ENCODE assay signal across 16 cellular contexts in genomic region chr4:54588404-54588803, GRCh38.
DNase-seq lines count a peak whose midpoint lies in the region; FAIRE-seq and TF ChIP-seq lines count a peak whose summit lies in the region.
"Had no signal": no experiment of that assay in that cellular context is flagged by ENCODE, and none has a peak within 500 bp of the region (broad histone marks: within the 10 kb centered on the region; RNA-seq: fewer than 3 reads in every experiment).

No MANE protein-coding gene starts in this region.

- intact Hi-C loops in mammary epithelial cell (cut with micrococcal nuclease): no loop called here
- intact Hi-C loops in MCF 10A (cut with micrococcal nuclease): no loop called here

- no peak overlapping the region for H3K4me3 Mint-ChIP-seq in MCF 10A (ENCODE audit: unreplicated experiment)
- H3K4me3 Mint-ChIP-seq: H9 had no signal

- 45% methylated on average over 4 of the region's 4 CpGs for WGBS in mammary epithelial cell (ENCODE audit: low coverage, missing lambda C conversion rate)
- 51% methylated on average over 4 of the region's 4 CpGs for WGBS in hepatocyte (ENCODE audit: low lambda C conversion rate, missing lambda C conversion rate)

- H3K4me1 ChIP-seq in mammary epithelial cell (ENCODE audit: insufficient read depth, low read length) (peaks cover 20% of the 10 kb centered on the region), hepatocyte (ENCODE audit: insufficient read depth) (peaks cover 14% of the 10 kb centered on the region)
- H3K4me1 ChIP-seq: BLaER1 treated with 17β-estradiol and CSF1 and Interleukin-3, amounts not matched to agents 10 nM and 100 nM had no signal

- H4K20me1 ChIP-seq in mammary epithelial cell (ENCODE audit: insufficient read depth, low read length): no peaks in the 10 kb centered on the region
- H4K20me1 ChIP-seq in hepatocyte (ENCODE audit: insufficient read depth, poor library complexity, severe bottlenecking): no peaks in the 10 kb centered on the region
- H4K20me1 ChIP-seq: BLaER1 treated with 17β-estradiol and CSF1 and Interleukin-3, amounts not matched to agents 10 nM and 100 nM had no signal

- no peaks in the 10 kb centered on the region for H3K27me3 Mint-ChIP-seq in MCF 10A (ENCODE audit: insufficient read depth, unreplicated experiment)

- H3K36me3 ChIP-seq in mammary epithelial cell (ENCODE audit: insufficient read depth, low read length): no peaks in the 10 kb centered on the region
- H3K36me3 ChIP-seq in hepatocyte (replicated peaks; ENCODE audit: insufficient read depth, low read depth): no peaks in the 10 kb centered on the region
- H3K36me3 ChIP-seq: BLaER1 treated with 17β-estradiol and CSF1 and Interleukin-3, amounts not matched to agents 10 nM and 100 nM had no signal

- H3K4me3 ChIP-seq in mammary epithelial cell (replicated peaks in 1 of 3; ENCODE audit: insufficient read depth in 1 of 3, low read depth in 2 of 3, low read length in 3 of 3) (no peak overlapping the region), cardiac fibroblast (replicated peaks in 1 of 2; ENCODE audit: low read depth in 2 of 2, low read length in 2 of 2) (no peak overlapping the region), hepatocyte (no peak overlapping the region)
- H3K4me3 ChIP-seq: BLaER1 treated with 17β-estradiol and CSF1 and Interleukin-3, amounts not matched to agents 10 nM and 100 nM had no signal

- H3K9me3 ChIP-seq in mammary epithelial cell (replicated peaks; ENCODE audit: insufficient read depth, low read length) (no peaks in the 10 kb centered on the region), hepatocyte (ENCODE audit: low read depth) (no peaks in the 10 kb centered on the region)
- H3K9me3 ChIP-seq: BLaER1 treated with 17β-estradiol and CSF1 and Interleukin-3, amounts not matched to agents 10 nM and 100 nM had no signal

- dilution Hi-C loops in mammary epithelial cell (cut with HindIII; ENCODE audit: low sequenced_read_pairs): no loop called here

- FAIRE-seq in GM19239 (lab: Jason Lieb, UNC): no peak

- H3K9me3 Mint-ChIP-seq in MCF 10A (ENCODE audit: unreplicated experiment): no peaks in the 10 kb centered on the region
- H3K9me3 Mint-ChIP-seq: H9 had no signal

- peak; percentile 85 for DNase-seq in mammary epithelial cell
- DNase-seq in MCF 10A (ENCODE audit: unreplicated experiment): no peak
- DNase-seq in cardiac fibroblast (ENCODE audit: low read depth in 2 of 2): peak; percentile 7 to 24
- peak; percentile 39 for DNase-seq in hepatocyte (ENCODE audit: low spot score)
- no peak for DNase-seq in DMS53 (lab: John Stamatoyannopoulos, UW)
- no peak for DNase-seq in NCI-H446 (lab: John Stamatoyannopoulos, UW)
- no peak for DNase-seq in 8988T
- DNase-seq in GM19239 (ENCODE audit: insufficient read length, low spot score): no peak
- DNase-seq: DMS153, H9, MV-4-11, NCI-H2107, NCI-H748 treated with DMSO at 0.1 percent for 48 hours, SHP77 had no signal

- no peak overlapping the region for H3K27ac ChIP-seq in mammary epithelial cell (ENCODE audit: insufficient read depth, low read depth, low read length)
- peak overlapping the region; percentile 20 for H3K27ac ChIP-seq in hepatocyte
- H3K27ac ChIP-seq: 22Rv1; BLaER1 treated with 17β-estradiol and CSF1 and Interleukin-3, amounts not matched to agents 10 nM and 100 nM had no signal

- peak overlapping the region; percentile 55 for H2AFZ ChIP-seq in mammary epithelial cell (ENCODE audit: low read depth, low read length)
- no peak overlapping the region for H2AFZ ChIP-seq in hepatocyte

- no peaks in the 10 kb centered on the region for H3K36me3 Mint-ChIP-seq in MCF 10A (ENCODE audit: insufficient read depth, unreplicated experiment)

- CTCF ChIA-PET in mammary epithelial cell (lab: Charles Lee; ENCODE audit: low non-redundant PET) (no interaction called here), MCF 10A (lab: Yijun Ruan, JAX) (interaction anchor here (1.1 kb wide), 1 partner anchor 13 kb away, joined by 5 read pairs; no protein-coding TSS in a partner anchor)

- BruUV-seq in mammary epithelial cell (replicated peaks; lab: Mats Ljungman, UMichigan) (no TSS peak), MCF 10A (replicated peaks; lab: Mats Ljungman, UMichigan) (no TSS peak)

- in situ Hi-C loops in mammary epithelial cell (cut with MboI; ENCODE audit: low sequenced_read_pairs in 2 of 2): no loop called here

- H3K79me2 ChIP-seq in mammary epithelial cell (ENCODE audit: insufficient read depth, low read length) (no peaks in the 10 kb centered on the region), hepatocyte (no peaks in the 10 kb centered on the region)

- H3K4me2 ChIP-seq in mammary epithelial cell (ENCODE audit: insufficient read depth, low read depth, low read length) (peak overlapping the region; percentile 1), hepatocyte (no peak overlapping the region)
- H3K4me2 ChIP-seq: BLaER1 treated with 17β-estradiol and CSF1 and Interleukin-3, amounts not matched to agents 10 nM and 100 nM had no signal

- POLR2A ChIA-PET in MCF 10A (lab: Yijun Ruan, JAX): interaction anchor here (0.7 to 1.8 kb wide), 4 partner anchors 14 to 307 kb away, joined by 3 to 5 read pairs (median 4); no protein-coding TSS in a partner anchor

- H3K4me1 Mint-ChIP-seq in MCF 10A (ENCODE audit: insufficient read depth, unreplicated experiment): peaks cover 12% of the 10 kb centered on the region

- TF ChIP-seq CTCF in mammary epithelial cell (conservative IDR thresholded peaks at IDR 0.05 in 1 of 2, IDR thresholded peaks at IDR 0.05 in 1 of 2; ENCODE audit: extremely low read depth in 1 of 2, insufficient read depth in 1 of 2, low read depth in 1 of 2, low read length in 2 of 2): no peak
- no peak for TF ChIP-seq CTCF in MCF 10A (IDR thresholded peaks at IDR 0.05; ENCODE audit: unreplicated experiment)
- TF ChIP-seq CTCF in cardiac fibroblast (IDR thresholded peaks at IDR 0.05; ENCODE audit: low read depth, low read length): no peak
- no peak for TF ChIP-seq CTCF in hepatocyte (IDR thresholded peaks at IDR 0.05; ENCODE audit: poor library complexity)

- no peak overlapping the region for H3K9ac ChIP-seq in mammary epithelial cell (ENCODE audit: insufficient read depth, low read length)
- H3K9ac ChIP-seq: BLaER1 treated with 17β-estradiol and CSF1 and Interleukin-3, amounts not matched to agents 10 nM and 100 nM had no signal

- H3K27me3 ChIP-seq in mammary epithelial cell (ENCODE audit: insufficient read depth, low read length): no peaks in the 10 kb centered on the region
- H3K27me3 ChIP-seq in hepatocyte: no peaks in the 10 kb centered on the region
- H3K27me3 ChIP-seq: BLaER1 treated with 17β-estradiol and CSF1 and Interleukin-3, amounts not matched to agents 10 nM and 100 nM had no signal

- no peak overlapping the region for H3K27ac Mint-ChIP-seq in MCF 10A (ENCODE audit: low read depth, unreplicated experiment)
- H3K27ac Mint-ChIP-seq: H9 had no signal

- no peaks in the 10 kb centered on the region for H3K9me2 ChIP-seq in hepatocyte (replicated peaks; ENCODE audit: insufficient read depth)

Comparison
In these comparisons a context has a peak if more than half of its experiments do, and no peak if none do; other contexts are left out.
1. DNase-seq: peak in mammary epithelial cell (single experiment), cardiac fibroblast (2 of 2) and hepatocyte (single experiment); none in MCF 10A (single experiment), DMS53 (single experiment), NCI-H446 (0 of 2), 8988T (single experiment) and GM19239 (single experiment).